22 cellular contexts compared by ENCODE assay signal in genomic region chr9:97394881-97395280, GRCh38.
"Had no signal": no experiment of that assay in that cellular context is flagged by ENCODE, and none has a peak within 500 bp of the region (broad histone marks: within the 10 kb centered on the region; RNA-seq: fewer than 3 reads in every experiment).

No MANE protein-coding gene starts in this region.

- H3K27ac ChIP-seq: HL-60, RWPE1 had no signal

- ATAC-seq: Panc1, PC-3, T-cell had no signal

- FAIRE-seq: HTR-8/SVneo had no signal

- DNase-seq: KBM-7; NCI-H1092; NCI-H1105 treated with DMSO at 0.1 percent for 48 hours; NCI-H1417 treated with DMSO at 0.1 percent for 48 hours; NCI-H146; NCI-H1694 treated with DMSO at 0.1 percent for 48 hours; NCI-H2029; NCI-H2081 treated with DMSO at 0.1 percent for 48 hours; NCI-H2171; NCI-H345; NCI-H446 treated with DMSO at 0.1 percent for 48 hours; NCI-H526; NK-92 treated with Interleukin-12 subunit alpha and Interleukin-12 subunit beta, amount 100 ng/mL, for 24 hours; PC-3; SHP77; SK-N-SH; SW 1271; T-cell had no signal

- H3K9me3 ChIP-seq: SK-N-SH had no signal
